19 cellular contexts compared by ENCODE assay signal in genomic region chr12:7158866-7159600, GRCh38. TPM values are rescaled to one million over a fixed set of nuclear protein-coding genes. Genes with fewer than 3 reads are reported as not detected.
DNase-seq lines count a peak whose midpoint lies in the region; ATAC-seq, FAIRE-seq and TF ChIP-seq lines count a peak whose summit lies in the region.
"Had no signal": no experiment of that assay in that cellular context is flagged by ENCODE, and none has a peak within 500 bp of the region (broad histone marks: within the 10 kb centered on the region; RNA-seq: fewer than 3 reads in every experiment).

No MANE protein-coding gene starts in this region.

- BruUV-seq in Panc1 (replicated peaks; lab: Mats Ljungman, UMichigan), result no TSS peak

- DNase-seq in A549 (ENCODE audit: low read depth in 1 of 2, low spot score in 1 of 2), result no peak
- peak; percentile 18 for DNase-seq in GM13976 (ENCODE audit: low spot score)
- DNase-seq in Panc1 (ENCODE audit: low read depth, low spot score), result no peak
- DNase-seq in occipital lobe (lab: John Stamatoyannopoulos, UW), result peak; percentile 50
- DNase-seq in WERI-Rb-1, result no peak
- no peak for DNase-seq in NCI-H526 (lab: John Stamatoyannopoulos, UW)
- DNase-seq: CD4-positive, CD25-positive, alpha-beta regulatory T cell; EL; Karpas-422; NCI-H1105 treated with DMSO at 0.1 percent for 48 hours; NCI-H187 treated with DMSO at 0.1 percent for 48 hours; NCI-H2171; NCI-H446; NCI-H748 treated with DMSO at 0.1 percent for 48 hours; OCI-M1; SJCRH30 had no signal

- no peak overlapping the region for H3K4me2 ChIP-seq in A549

- no peak for TF ChIP-seq CTCF in A549 (IDR thresholded peaks at IDR 0.05)
- TF ChIP-seq CTCF in GM13976 (IDR thresholded peaks at IDR 0.05; ENCODE audit: borderline replicate concordance, control extremely low read depth, extremely low read depth, insufficient read depth, missing control alignments), result no peak
- TF ChIP-seq CTCF in Panc1 (IDR thresholded peaks at IDR 0.05), result no peak
- no peak for TF ChIP-seq CTCF in WERI-Rb-1 (IDR thresholded peaks at IDR 0.05; ENCODE audit: low read depth, low read length)

- H3K27ac ChIP-seq in A549, result no peak overlapping the region
- H3K27ac ChIP-seq in Panc1 (ENCODE audit: low read length), result no peak overlapping the region
- H3K27ac ChIP-seq in WERI-Rb-1, result no peak overlapping the region
- H3K27ac ChIP-seq: RWPE1, SJCRH30 had no signal

- WGBS in A549 (ENCODE audit: missing lambda C conversion rate), result 90% methylated on average over 5 of the region's 7 CpGs

- ATAC-seq in A549 (peak; percentile 9 to 14; a peak in 2 of 6 replicates), Panc1 (peak; percentile 58; the same call in 1 of the 2 replicates), GM19452 (IDR thresholded peaks at IDR 0.05; ENCODE audit: unreplicated experiment) (no peak), HG03432 (IDR thresholded peaks at IDR 0.05; ENCODE audit: unreplicated experiment) (no peak)

- no peak overlapping the region for H3K4me3 ChIP-seq in A549
- no peak overlapping the region for H3K4me3 ChIP-seq in Panc1 (ENCODE audit: low read depth in 2 of 2, low read length in 2 of 2)
- no peak overlapping the region for H3K4me3 ChIP-seq in WERI-Rb-1 (ENCODE audit: low read depth, low read length)
- H3K4me3 ChIP-seq: SJCRH30 had no signal

- H3K9me3 ChIP-seq in A549, result 0 out of 3 replicates have a peak, but pooled peaks cover 3% of the 10 kb centered on the region
- H3K9me3 ChIP-seq in Panc1 (ENCODE audit: control insufficient read depth, insufficient read depth, low read depth, low read length), result no peaks in the 10 kb centered on the region
- no peaks in the 10 kb centered on the region for H3K9me3 ChIP-seq in WERI-Rb-1 (ENCODE audit: severe bottlenecking)
- H3K9me3 ChIP-seq: SJCRH30 had no signal

- CTCF ChIA-PET in A549 (lab: Yijun Ruan, JAX), result interaction anchor here (2.5 kb wide), 1 partner anchor 17 kb away, joined by 8 read pairs; no protein-coding TSS in a partner anchor
- CTCF ChIA-PET in Panc1 (lab: Charles Lee), result interaction anchor here (0.5 to 0.6 kb wide), 2 partner anchors 100 to 1496 kb away, joined by 4 to 5 read pairs; no protein-coding TSS in a partner anchor

- in situ Hi-C loops in GM13976 (cut with MboI; ENCODE audit: low sequenced_read_pairs, unreplicated experiment), result no loop called here
- in situ Hi-C loops in Panc1 (cut with HindIII; ENCODE audit: low pct_unique_long_range_greater_than_20kb, low sequenced_read_pairs), result no loop called here

- H3K27me3 ChIP-seq in Panc1 (ENCODE audit: control insufficient read depth, insufficient read depth, low read length) (no peaks in the 10 kb centered on the region), WERI-Rb-1 (ENCODE audit: insufficient read depth, low read depth, severe bottlenecking) (no peaks in the 10 kb centered on the region)

- no peak for TF ChIP-seq EP300 in A549 (IDR thresholded peaks at IDR 0.05)

- no peak for FAIRE-seq in A549 (lab: Jason Lieb, UNC)

- intact Hi-C loops in Panc1 (cut with micrococcal nuclease; ENCODE audit: unreplicated experiment), result no loop called here

- TF ChIP-seq POLR2A in A549 (IDR thresholded peaks at IDR 0.05; ENCODE audit: low read length), result no peak

- H3K36me3 ChIP-seq in Panc1 (ENCODE audit: control insufficient read depth, insufficient read depth, low read length), result no peaks in the 10 kb centered on the region
- peaks cover 3% of the 10 kb centered on the region; the same call in 1 of the 2 replicates for H3K36me3 ChIP-seq in WERI-Rb-1
- H3K36me3 ChIP-seq: SJCRH30 had no signal

- POLR2A ChIA-PET in A549 (lab: Yijun Ruan, JAX), result no interaction called here
- POLR2A ChIA-PET in Panc1 (lab: Charles Lee), result no interaction called here

- 0 out of 3 replicates have a peak, but pooled peaks cover 4% of the 10 kb centered on the region for H3K4me1 ChIP-seq in A549
- H3K4me1 ChIP-seq in Panc1 (ENCODE audit: control insufficient read depth, insufficient read depth, low read length), result no peaks in the 10 kb centered on the region
- H3K4me1 ChIP-seq: SJCRH30 had no signal

- no peak for TF ChIP-seq RAD21 in A549 (conservative IDR thresholded peaks at IDR 0.05 in 1 of 2, IDR thresholded peaks at IDR 0.05 in 1 of 2)

TF ChIP-seq in A549, 52 proteins besides CTCF, POLR2A, EP300 and RAD21:
- no peak for TF ChIP-seq ZC3H11A (IDR thresholded peaks at IDR 0.05)
TF ChIP-seq in A549: peak in this region for 0.

RNA-seq across cellular contexts. Expression of gene CLSTN3, which starts 28.9 kb away (rescaled TPM):
- polyA plus RNA-seq in A549 (2011; rRNA removed) (24.9 and 32.7 TPM in 2 replicates), A549 (2017; fragmentation: RNase III; extraction: RNeasy Plus Mini Kit Qiagen cat#74134 plus additional on column Dnase treatment) (17.4 to 22.5 TPM (median 19.3 TPM) in 3 replicates)
- 16.3 and 19.7 TPM in 2 replicates for polyA plus RNA-seq in A549 (2012; cell fraction: cytosol; rRNA removed)
- 222 and 235 TPM in 2 replicates for polyA plus RNA-seq in A549 (2012; cell fraction: nucleus; rRNA removed)
- 18.9 and 26.1 TPM in 2 replicates for polyA minus RNA-seq in A549 (2011; rRNA and poly(A)+ RNA removed)
- total RNA-seq in Panc1 (2021; ENCODE audit: unreplicated experiment) (5.9 TPM), occipital lobe (60.5 TPM)
- 13.7 TPM for polyA plus RNA-seq in Panc1 (2012; ENCODE audit: insufficient read length)

RNA-seq across cellular contexts. Expression of gene RBP5, which starts 30.3 kb away (rescaled TPM):
- polyA plus RNA-seq in A549 (2011; rRNA removed) (not detected in 2 replicates), A549 (2017; fragmentation: RNase III; extraction: RNeasy Plus Mini Kit Qiagen cat#74134 plus additional on column Dnase treatment) (0.09 to 0.44 TPM (median 0.25 TPM) in 3 replicates)
- polyA plus RNA-seq in A549 (2012; cell fraction: cytosol; rRNA removed), result 0.04 TPM in 1 of 2 replicates, not detected in the other
- polyA plus RNA-seq in A549 (2012; cell fraction: nucleus; rRNA removed), result not detected in 2 replicates
- not detected in 2 replicates for polyA minus RNA-seq in A549 (2011; rRNA and poly(A)+ RNA removed)
- total RNA-seq in Panc1 (2021; ENCODE audit: unreplicated experiment) (not detected), occipital lobe (not detected)
- polyA plus RNA-seq in Panc1 (2012; ENCODE audit: insufficient read length), result 1.3 TPM
- total RNA-seq: CD4-positive, CD25-positive, alpha-beta regulatory T cell; SJCRH30 had no signal
- polyA plus RNA-seq: CD4-positive, CD25-positive, alpha-beta regulatory T cell had no signal

RNA-seq across cellular contexts. Expression of gene PEX5, which starts 30.5 kb away (rescaled TPM):
- polyA plus RNA-seq in A549 (2011; rRNA removed) (21.5 and 27.3 TPM in 2 replicates), A549 (2017; fragmentation: RNase III; extraction: RNeasy Plus Mini Kit Qiagen cat#74134 plus additional on column Dnase treatment) (27.1 to 33.1 TPM (median 31.5 TPM) in 3 replicates)
- 25.0 and 27.9 TPM in 2 replicates for polyA plus RNA-seq in A549 (2012; cell fraction: cytosol; rRNA removed)
- polyA plus RNA-seq in A549 (2012; cell fraction: nucleus; rRNA removed), result 30.6 and 40.0 TPM in 2 replicates
- polyA minus RNA-seq in A549 (2011; rRNA and poly(A)+ RNA removed), result 25.6 and 27.6 TPM in 2 replicates
- total RNA-seq in Panc1 (2021; ENCODE audit: unreplicated experiment) (26.9 TPM), occipital lobe (71.1 TPM)
- 24.8 TPM for polyA plus RNA-seq in Panc1 (2012; ENCODE audit: insufficient read length)

RNA-seq across cellular contexts. Expression of gene C1RL, which starts 50.0 kb away (rescaled TPM):
- polyA plus RNA-seq in A549 (2011; rRNA removed), result 30.4 and 32.4 TPM in 2 replicates
- polyA plus RNA-seq in A549 (2012; cell fraction: cytosol; rRNA removed), result 12.2 and 17.4 TPM in 2 replicates
- 25.9 and 28.2 TPM in 2 replicates for polyA plus RNA-seq in A549 (2012; cell fraction: nucleus; rRNA removed)
- polyA plus RNA-seq in A549 (2017; fragmentation: RNase III; extraction: RNeasy Plus Mini Kit Qiagen cat#74134 plus additional on column Dnase treatment), result 20.8 to 28.3 TPM (median 25.2 TPM) in 3 replicates
- 48.3 and 54.9 TPM in 2 replicates for polyA minus RNA-seq in A549 (2011; rRNA and poly(A)+ RNA removed)
- 10.7 TPM for total RNA-seq in Panc1 (2021; ENCODE audit: unreplicated experiment)
- 6.9 TPM for polyA plus RNA-seq in Panc1 (2012; ENCODE audit: insufficient read length)
- 3.4 TPM for total RNA-seq in occipital lobe

Comparison
In these comparisons a context has a peak if more than half of its experiments do, and no peak if none do; other contexts are left out.
1. ATAC-seq: peak in A549 (2 of 2) and Panc1 (single experiment); none in GM19452 (single experiment) and HG03432 (single experiment).
2. DNase-seq: peak in GM13976 (single experiment) and occipital lobe (single experiment); none in A549 (0 of 2), Panc1 (single experiment), WERI-Rb-1 (single experiment) and NCI-H526 (0 of 2).